21 cellular contexts compared by ENCODE assay signal in genomic region chr19:54325631-54326030, GRCh38. TPM values are rescaled to one million over a fixed set of nuclear protein-coding genes. Genes with fewer than 3 reads are reported as not detected.
"Had no signal": no experiment of that assay in that cellular context is flagged by ENCODE, and none has a peak within 500 bp of the region (broad histone marks: within the 10 kb centered on the region; RNA-seq: fewer than 3 reads in every experiment).

No MANE protein-coding gene starts in this region.

- H3K27ac Mint-ChIP-seq: activated CD4-positive, alpha-beta memory T cell treated with anti-CD3 and anti-CD28 coated beads, Interleukin-2, amount 10 ng/mL, durations not matched to agents 7 days and 5 days; activated naive CD8-positive, alpha-beta T cell; activated T-cell treated with anti-CD3 and anti-CD28 coated beads, Interleukin-2, amount 50 U/mL, for 72 hours; natural killer cell treated with Interleukin-12 subunit alpha and Interleukin-12 subunit beta and Interleukin-15 and Interleukin-18, amount 100 ng/mL, for 72 hours had no signal

- DNase-seq: activated gamma-delta T cell, left lung, occipital lobe, psoas muscle, sigmoid colon, spleen, stomach, T1000, upper lobe of left lung had no signal

- H3K4me3 Mint-ChIP-seq: activated CD4-positive, alpha-beta memory T cell treated with anti-CD3 and anti-CD28 coated beads, Interleukin-2, amount 10 ng/mL, durations not matched to agents 7 days and 5 days; activated naive CD8-positive, alpha-beta T cell; activated T-cell treated with anti-CD3 and anti-CD28 coated beads, Interleukin-2, amount 50 U/mL, for 72 hours; natural killer cell treated with Interleukin-12 subunit alpha and Interleukin-12 subunit beta and Interleukin-15 and Interleukin-18, amount 100 ng/mL, for 72 hours; T-cell had no signal

- H3K27me3 ChIP-seq: body of pancreas, colonic mucosa, testis, upper lobe of left lung had no signal

- H3K36me3 ChIP-seq: colonic mucosa, esophagus muscularis mucosa, left lung, sigmoid colon, spleen, stomach, upper lobe of left lung had no signal

- H3K4me1 ChIP-seq: colonic mucosa, esophagus muscularis mucosa, psoas muscle, sigmoid colon, stomach, testis had no signal

- ATAC-seq: psoas muscle had no signal

- H3K36me3 Mint-ChIP-seq: natural killer cell treated with Interleukin-12 subunit alpha and Interleukin-12 subunit beta and Interleukin-15 and Interleukin-18, amount 100 ng/mL, for 72 hours; T-cell had no signal

- H3K9me3 ChIP-seq: body of pancreas, colonic mucosa, esophagus muscularis mucosa, left lung, psoas muscle, sigmoid colon, spleen, stomach, testis, upper lobe of left lung had no signal

- H3K4me2 ChIP-seq: hepatocyte had no signal

- H3K27ac ChIP-seq: body of pancreas, colonic mucosa, esophagus muscularis mucosa, hepatocyte, left lung, psoas muscle, sigmoid colon, stomach, testis, upper lobe of left lung had no signal

- H3K9me3 Mint-ChIP-seq: activated CD4-positive, alpha-beta memory T cell treated with anti-CD3 and anti-CD28 coated beads, Interleukin-2, amount 10 ng/mL, durations not matched to agents 7 days and 5 days; natural killer cell treated with Interleukin-12 subunit alpha and Interleukin-12 subunit beta and Interleukin-15 and Interleukin-18, amount 100 ng/mL, for 72 hours; T-cell had no signal

- H3K4me3 ChIP-seq: body of pancreas, colonic mucosa, esophagus muscularis mucosa, hepatocyte, left lung, psoas muscle, sigmoid colon, spleen, stomach, testis, upper lobe of left lung had no signal

RNA-seq across cellular contexts. Expression of gene LILRA5, which starts 12.7 kb away (rescaled TPM):
- total RNA-seq: activated CD4-positive, alpha-beta memory T cell treated with anti-CD3 and anti-CD28 coated beads, Interleukin-2, amount 10 ng/mL, durations not matched to agents 7 days and 5 days; activated T-cell treated with anti-CD3 and anti-CD28 coated beads, Interleukin-2, amount 50 U/mL, for 72 hours; glomerular endothelial cell; hepatocyte; natural killer cell treated with Interleukin-12 subunit alpha and Interleukin-12 subunit beta and Interleukin-15 and Interleukin-18, amount 100 ng/mL, for 72 hours; T-cell had no signal
- polyA plus RNA-seq: hepatocyte, keratinocyte had no signal

RNA-seq across cellular contexts. Expression of gene LILRA4, which starts 13.3 kb away (rescaled TPM):
- total RNA-seq: activated CD4-positive, alpha-beta memory T cell treated with anti-CD3 and anti-CD28 coated beads, Interleukin-2, amount 10 ng/mL, durations not matched to agents 7 days and 5 days; activated T-cell treated with anti-CD3 and anti-CD28 coated beads, Interleukin-2, amount 50 U/mL, for 72 hours; body of pancreas; colonic mucosa; esophagus muscularis mucosa; glomerular endothelial cell; hepatocyte; natural killer cell treated with Interleukin-12 subunit alpha and Interleukin-12 subunit beta and Interleukin-15 and Interleukin-18, amount 100 ng/mL, for 72 hours; stomach had no signal
- polyA plus RNA-seq: hepatocyte, keratinocyte, psoas muscle, stomach had no signal

RNA-seq across cellular contexts. Expression of gene LAIR1, which starts 39.1 kb away (rescaled TPM):
- total RNA-seq: glomerular endothelial cell had no signal
- polyA plus RNA-seq: keratinocyte had no signal

RNA-seq across cellular contexts. Expression of gene LILRB2, which starts 44.7 kb away (rescaled TPM):
- total RNA-seq: activated CD4-positive, alpha-beta memory T cell treated with anti-CD3 and anti-CD28 coated beads, Interleukin-2, amount 10 ng/mL, durations not matched to agents 7 days and 5 days; activated T-cell treated with anti-CD3 and anti-CD28 coated beads, Interleukin-2, amount 50 U/mL, for 72 hours; glomerular endothelial cell; hepatocyte; occipital lobe had no signal
- polyA plus RNA-seq: hepatocyte, keratinocyte had no signal
